18 cellular contexts compared by ENCODE assay signal in the genomic region with DNA sequence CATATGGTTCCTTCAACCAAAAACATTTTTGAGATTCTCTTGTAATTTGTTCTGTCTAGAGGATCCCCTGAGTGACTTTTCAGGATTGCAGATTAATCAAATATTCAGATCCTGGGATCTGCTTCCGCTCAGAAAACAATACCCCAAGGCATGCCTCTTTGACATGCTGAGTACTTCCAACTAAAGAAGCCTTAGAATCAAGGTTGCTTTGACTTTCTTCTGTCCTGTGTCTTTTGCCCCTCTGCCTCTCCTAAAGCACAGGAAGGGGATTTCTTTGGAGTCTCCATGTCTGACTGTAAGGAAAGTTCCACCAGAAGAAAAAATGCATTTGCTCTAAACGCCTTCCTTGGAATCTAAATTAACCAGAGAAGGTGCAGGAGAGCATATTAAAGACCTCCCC.
"Had no signal": no experiment of that assay in that cellular context is flagged by ENCODE, and none has a peak within 500 bp of the region (broad histone marks: within the 10 kb centered on the region; RNA-seq: fewer than 3 reads in every experiment).

No MANE protein-coding gene starts in this region.

- H3K4me3 ChIP-seq: dorsolateral prefrontal cortex, heart left ventricle, spleen, tibial artery had no signal

- H3K4me1 Mint-ChIP-seq: naive thymus-derived CD4-positive, alpha-beta T cell; stimulated activated memory B cell treated with anti-CD40 and anti-IgM and Interleukin-4, amounts not matched to agents 10 μg/mL and 1 μg/mL and 100 μg/mL, for 72 hours had no signal

- H3K27me3 ChIP-seq: heart left ventricle, spleen, tibial artery had no signal

- H3K36me3 ChIP-seq: heart left ventricle, spleen, tibial artery had no signal

- H3K36me3 Mint-ChIP-seq: stimulated activated memory B cell treated with anti-CD40 and anti-IgM and Interleukin-4, amounts not matched to agents 10 μg/mL and 1 μg/mL and 100 μg/mL, for 72 hours had no signal

- H3K27ac Mint-ChIP-seq: naive thymus-derived CD4-positive, alpha-beta T cell; stimulated activated memory B cell treated with anti-CD40 and anti-IgM and Interleukin-4, amounts not matched to agents 10 μg/mL and 1 μg/mL and 100 μg/mL, for 72 hours; stimulated activated naive CD8-positive, alpha-beta T cell treated with anti-CD3 and anti-CD28 coated beads, Interleukin-15, Interleukin-2, amounts not matched to agents 100 ng/mL and 50 ng/mL, for 24 hours had no signal

- H3K4me1 ChIP-seq: heart left ventricle, spleen, tibial artery had no signal

- H3K4me3 Mint-ChIP-seq: naive thymus-derived CD4-positive, alpha-beta T cell; stimulated activated memory B cell treated with anti-CD40 and anti-IgM and Interleukin-4, amounts not matched to agents 10 μg/mL and 1 μg/mL and 100 μg/mL, for 72 hours; stimulated activated naive CD8-positive, alpha-beta T cell treated with anti-CD3 and anti-CD28 coated beads, Interleukin-15, Interleukin-2, amounts not matched to agents 100 ng/mL and 50 ng/mL, for 24 hours had no signal

- H3K27ac ChIP-seq: dorsolateral prefrontal cortex, heart left ventricle, spleen, tibial artery had no signal

- H3K27me3 Mint-ChIP-seq: stimulated activated memory B cell treated with anti-CD40 and anti-IgM and Interleukin-4, amounts not matched to agents 10 μg/mL and 1 μg/mL and 100 μg/mL, for 72 hours had no signal

- H3K9me3 Mint-ChIP-seq: stimulated activated memory B cell treated with anti-CD40 and anti-IgM and Interleukin-4, amounts not matched to agents 10 μg/mL and 1 μg/mL and 100 μg/mL, for 72 hours; stimulated activated naive CD8-positive, alpha-beta T cell treated with anti-CD3 and anti-CD28 coated beads, Interleukin-15, Interleukin-2, amounts not matched to agents 100 ng/mL and 50 ng/mL, for 24 hours had no signal

- DNase-seq: cortex of kidney; dorsolateral prefrontal cortex; effector CD8-positive, alpha-beta T cell; heart left ventricle; hippocampal formation; kidney glomerular epithelial cell; mammary epithelial cell; naive thymus-derived CD4-positive, alpha-beta T cell; posterior cingulate gyrus; spleen; stimulated activated CD4-positive, alpha-beta T cell treated with anti-CD3 and anti-CD28 coated beads, Interleukin-15, amount 100 ng/mL, for 24 hours; stimulated activated CD4-positive, alpha-beta T cell treated with anti-CD3 and anti-CD28 coated beads, Interleukin-1b, Interleukin-23, amount 100 ng/mL, for 48 hours; stimulated activated CD4-positive, alpha-beta T cell treated with anti-CD3 and anti-CD28 coated beads, Interleukin-4, amount 100 ng/mL, for 24 hours; tibial artery had no signal

- H3K9me3 ChIP-seq: heart left ventricle, spleen, tibial artery had no signal

- ATAC-seq: esophagus mucosa; heart left ventricle; naive thymus-derived CD4-positive, alpha-beta T cell; sciatic nerve; stimulated activated memory B cell treated with anti-CD40 and anti-IgM and Interleukin-4, amounts not matched to agents 10 μg/mL and 1 μg/mL and 100 μg/mL, for 72 hours had no signal
